ENCODE assay signal across 1 cellular context in the genomic region with DNA sequence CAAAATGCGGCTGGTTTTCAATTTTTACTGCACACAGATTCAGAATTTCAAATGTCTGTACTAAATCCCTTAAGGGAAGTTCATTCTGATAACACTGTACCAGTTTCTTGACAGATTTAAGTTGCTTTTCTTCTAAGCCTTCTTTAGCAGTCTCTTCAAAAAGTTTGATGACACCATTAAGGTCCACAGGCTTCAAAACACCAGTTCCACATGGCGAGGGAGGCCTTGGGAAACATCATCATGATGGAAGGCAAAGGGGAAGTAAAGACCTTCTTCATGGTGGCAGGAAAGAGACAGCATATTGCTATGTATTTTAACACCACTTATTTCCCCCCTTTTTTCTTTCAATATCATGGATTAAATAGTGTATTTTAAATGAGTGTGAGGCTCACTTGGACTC.
TF ChIP-seq lines count a peak whose summit lies in the region.

No MANE protein-coding gene starts in this region.

TF ChIP-seq in WTC11, 78 proteins besides CTCF, POLR2A, EP300 and RAD21 (continued from another document):
- TF ChIP-seq, protein P1, sequence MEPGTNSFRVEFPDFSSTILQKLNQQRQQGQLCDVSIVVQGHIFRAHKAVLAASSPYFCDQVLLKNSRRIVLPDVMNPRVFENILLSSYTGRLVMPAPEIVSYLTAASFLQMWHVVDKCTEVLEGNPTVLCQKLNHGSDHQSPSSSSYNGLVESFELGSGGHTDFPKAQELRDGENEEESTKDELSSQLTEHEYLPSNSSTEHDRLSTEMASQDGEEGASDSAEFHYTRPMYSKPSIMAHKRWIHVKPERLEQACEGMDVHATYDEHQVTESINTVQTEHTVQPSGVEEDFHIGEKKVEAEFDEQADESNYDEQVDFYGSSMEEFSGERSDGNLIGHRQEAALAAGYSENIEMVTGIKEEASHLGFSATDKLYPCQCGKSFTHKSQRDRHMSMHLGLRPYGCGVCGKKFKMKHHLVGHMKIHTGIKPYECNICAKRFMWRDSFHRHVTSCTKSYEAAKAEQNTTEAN (CRISPR knock-in tag; IDR thresholded peaks at IDR 0.05), result no peak
- TF ChIP-seq MYBL2 (CRISPR knock-in tag; IDR thresholded peaks at IDR 0.05) (no peak), GRHL2 (CRISPR knock-in tag; IDR thresholded peaks at IDR 0.05; ENCODE audit: insufficient replicate concordance, severe bottlenecking) (no peak), SMAD3 (CRISPR knock-in tag; IDR thresholded peaks at IDR 0.05; ENCODE audit: borderline replicate concordance) (no peak)
